ENCODE assay signal across 11 cellular contexts in genomic region chr20:3679749-3680700, GRCh38. TPM values are rescaled to one million over a fixed set of nuclear protein-coding genes. Genes with fewer than 3 reads are reported as not detected.
DNase-seq lines count a peak whose midpoint lies in the region; ATAC-seq, FAIRE-seq and TF ChIP-seq lines count a peak whose summit lies in the region.
"Had no signal": no experiment of that assay in that cellular context is flagged by ENCODE, and none has a peak within 500 bp of the region (broad histone marks: within the 10 kb centered on the region; RNA-seq: fewer than 3 reads in every experiment).

No MANE protein-coding gene starts in this region.

- TF ChIP-seq POLR2A in esophagus muscularis mucosa (IDR thresholded peaks at IDR 0.05; ENCODE audit: low read depth): no peak
- TF ChIP-seq POLR2A in vagina (IDR thresholded peaks at IDR 0.05): peak in 1 of 2 donors; percentile 30

- H3K27ac ChIP-seq in esophagus muscularis mucosa (replicated peaks in 1 of 4): peak overlapping the region; percentile 88 to 91 (median 90)
- H3K27ac ChIP-seq in muscle layer of duodenum (ENCODE audit: low read length): peak overlapping the region; percentile 76
- peak overlapping the region; percentile 89 for H3K27ac ChIP-seq in vagina
- H3K27ac ChIP-seq in small intestine (ENCODE audit: low read depth in 1 of 2, low read length in 1 of 2): peak overlapping the region in 1 of 2 donors; percentile 45

- intact Hi-C loops in esophagus muscularis mucosa (cut with DNase I): loop anchor here (5.0 kb wide), 1 partner anchor 92 kb away; no protein-coding TSS in a partner anchor
- intact Hi-C loops in vagina (cut with DNase I): loop anchor here (5.0 kb wide), 1 partner anchor 97 kb away; no protein-coding TSS in a partner anchor

- H3K27me3 ChIP-seq in MG63 (no peaks in the 10 kb centered on the region), esophagus muscularis mucosa (peaks cover 0 to 12% (median 0%) of the 10 kb centered on the region in 4 donors), muscle layer of duodenum (ENCODE audit: low read depth, low read length) (no peaks in the 10 kb centered on the region), vagina (no peaks in the 10 kb centered on the region), small intestine (ENCODE audit: control insufficient read depth in 2 of 2, insufficient read depth in 2 of 2, low read length in 2 of 2) (peaks cover 0 to 7% of the 10 kb centered on the region in 2 donors)

- DNase-seq in MG63 (peak; percentile 81), esophagus muscularis mucosa (ENCODE audit: extremely low spot score) (no peak), vagina (ENCODE audit: extremely low spot score in 2 of 2) (no peak), SHP77 treated with DMSO at 0.1 percent for 48 hours (lab: John Stamatoyannopoulos, UW) (no peak), small intestine (no peak)
- DNase-seq: erythroblast, NCI-H524 treated with DMSO at 0.1 percent for 48 hours, T-helper 9 cell had no signal

- no peak for TF ChIP-seq EP300 in esophagus muscularis mucosa (IDR thresholded peaks at IDR 0.05)

- peaks cover 28 to 70% (median 68%) of the 10 kb centered on the region in 4 donors for H3K4me1 ChIP-seq in esophagus muscularis mucosa
- H3K4me1 ChIP-seq in muscle layer of duodenum (ENCODE audit: control insufficient read depth in 1 of 2, insufficient read depth in 2 of 2, low read length in 2 of 2): peaks cover 15 to 44% of the 10 kb centered on the region in 2 donors
- peaks cover 39% of the 10 kb centered on the region for H3K4me1 ChIP-seq in vagina
- H3K4me1 ChIP-seq in small intestine (ENCODE audit: control insufficient read depth in 2 of 2, insufficient read depth in 1 of 2, low read depth in 1 of 2, low read length in 1 of 2): no peaks in the 10 kb centered on the region

- no peak for ATAC-seq in HG02759 (IDR thresholded peaks at IDR 0.05; ENCODE audit: unreplicated experiment)

- H3K4me3 ChIP-seq in MG63 (peak overlapping the region; percentile 55), esophagus muscularis mucosa (peak overlapping the region; percentile 66 to 75 (median 66)), muscle layer of duodenum (ENCODE audit: low read depth in 1 of 2, low read length in 2 of 2) (peak overlapping the region; percentile 57 to 75), vagina (peak overlapping the region; percentile 57 to 74), small intestine (ENCODE audit: low read depth in 1 of 2, low read length in 2 of 2) (no peak overlapping the region)

- FAIRE-seq in small intestine (lab: Jason Lieb, UNC): no peak

- H3K9me3 ChIP-seq in MG63 (no peaks in the 10 kb centered on the region), esophagus muscularis mucosa (no peaks in the 10 kb centered on the region), muscle layer of duodenum (ENCODE audit: control insufficient read depth in 1 of 2, low read length in 2 of 2) (no peaks in the 10 kb centered on the region), vagina (no peaks in the 10 kb centered on the region), small intestine (ENCODE audit: control insufficient read depth, low read depth) (no peaks in the 10 kb centered on the region)

- H3K36me3 ChIP-seq in MG63: no peaks in the 10 kb centered on the region
- H3K36me3 ChIP-seq in esophagus muscularis mucosa: peaks cover 0 to 12% (median 3%) of the 10 kb centered on the region in 4 donors
- peaks cover 0 to under 1% of the 10 kb centered on the region in 2 donors for H3K36me3 ChIP-seq in muscle layer of duodenum (ENCODE audit: control insufficient read depth in 1 of 2, insufficient read depth in 2 of 2, low read length in 2 of 2)
- H3K36me3 ChIP-seq in vagina: no peaks in the 10 kb centered on the region
- no peaks in the 10 kb centered on the region for H3K36me3 ChIP-seq in small intestine (ENCODE audit: control insufficient read depth in 2 of 2, insufficient read depth in 2 of 2, low read length in 2 of 2)

- WGBS in esophagus muscularis mucosa: 55% methylated on average over 12 of the region's 18 CpGs
- WGBS in small intestine, 3 donors: 52 to 70% (median 67%) methylated on average over 14 to 18 of the region's 18 CpGs

- TF ChIP-seq CTCF in esophagus muscularis mucosa (IDR thresholded peaks at IDR 0.05) (no peak), vagina (IDR thresholded peaks at IDR 0.05) (no peak)

RNA-seq across cellular contexts. Expression of gene ADAM33, which starts 1.8 kb away (rescaled TPM):
- total RNA-seq in MG63 (2014; rRNA removed; shearing (Covaris generic); ENCODE audit: low replicate concordance): 4.9 and 7.3 TPM in 2 replicates
- 100 to 1,000 TPM in 1 of 4 donors, 10 to 100 TPM in 3; 45.4 to 144 (median 64.4) TPM for total RNA-seq in esophagus muscularis mucosa
- 119 TPM for total RNA-seq in vagina
- 10 to 100 TPM in 1 of 3 donors, under 1 TPM in 2; 0.22 to 10.9 (median 0.27) TPM for polyA plus RNA-seq in small intestine

RNA-seq across cellular contexts. Expression of gene GFRA4, which starts 16.8 kb away (rescaled TPM):
- total RNA-seq in MG63 (2014; rRNA removed; shearing (Covaris generic); ENCODE audit: low replicate concordance): not detected in 2 replicates
- total RNA-seq in esophagus muscularis mucosa (not detected), vagina (not detected)
- polyA plus RNA-seq in small intestine: not detected
- total RNA-seq: neural crest cell had no signal

RNA-seq across cellular contexts. Expression of gene SIGLEC1, which starts 32.4 kb away (rescaled TPM):
- total RNA-seq in MG63 (2014; rRNA removed; shearing (Covaris generic); ENCODE audit: low replicate concordance): not detected in 2 replicates
- 10 to 100 TPM; 13.1 to 18.7 (median 13.8) TPM for total RNA-seq in esophagus muscularis mucosa
- total RNA-seq in vagina: 8.8 TPM
- polyA plus RNA-seq in small intestine: 1 to 10 TPM in 2 of 3 donors, under 1 TPM in 1; 0.22 to 6.3 (median 1.1) TPM
- total RNA-seq: neural crest cell had no signal

RNA-seq across cellular contexts. Expression of gene HSPA12B, which starts 52.5 kb away (rescaled TPM):
- total RNA-seq in MG63 (2014; rRNA removed; shearing (Covaris generic); ENCODE audit: low replicate concordance): 0.03 TPM in 1 of 2 replicates, not detected in the other
- 10 to 100 TPM in 3 of 4 donors, 1 to 10 TPM in 1; 8.9 to 22.2 (median 16.4) TPM for total RNA-seq in esophagus muscularis mucosa
- 21.6 TPM for total RNA-seq in vagina
- 1 to 10 TPM in 2 of 3 donors, not detected in 1; 2.7 to 9.7 TPM for polyA plus RNA-seq in small intestine

Comparison
In these comparisons a context has a peak if more than half of its experiments do, and no peak if none do; other contexts are left out.
1. H3K4me3 ChIP-seq: peak in MG63 (single experiment), esophagus muscularis mucosa (4 of 4), muscle layer of duodenum (2 of 2) and vagina (2 of 2); none in small intestine (0 of 2).